ENCODE assay signal across 23 cellular contexts in the genomic region with DNA sequence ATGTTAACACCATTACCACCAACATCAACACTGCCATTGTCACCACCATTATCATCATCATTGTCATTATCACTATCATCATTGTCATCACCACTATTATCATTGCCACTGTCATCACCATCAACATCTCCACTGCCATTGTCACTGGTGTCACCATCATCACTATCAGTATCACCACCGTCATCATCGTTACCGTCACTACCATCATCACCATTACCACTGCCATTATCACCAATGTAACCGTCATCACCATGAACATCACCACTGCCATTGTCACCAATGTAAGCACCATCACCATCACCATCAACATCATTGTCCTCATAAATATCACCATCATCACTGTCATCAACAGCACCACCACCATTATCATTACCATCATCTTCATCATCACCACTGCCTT.
A peak's percentile ranks its signal among the peaks of the same experiment; 100 is the strongest.
DNase-seq lines count a peak whose midpoint lies in the region; ATAC-seq, FAIRE-seq and TF ChIP-seq lines count a peak whose summit lies in the region.
"Had no signal": no experiment of that assay in that cellular context is flagged by ENCODE, and none has a peak within 500 bp of the region (broad histone marks: within the 10 kb centered on the region; RNA-seq: fewer than 3 reads in every experiment).

No MANE protein-coding gene starts in this region.

- H3K36me3 ChIP-seq in HepG2 (replicated peaks in 1 of 2; ENCODE audit: control insufficient read depth in 1 of 2, insufficient read depth in 2 of 2, low read length in 2 of 2) (no peaks in the 10 kb centered on the region), right lobe of liver (no peaks in the 10 kb centered on the region), bronchial epithelial cell (ENCODE audit: control insufficient read depth, insufficient read depth, low read length) (no peaks in the 10 kb centered on the region)
- H3K36me3 ChIP-seq: BLaER1 treated with 17β-estradiol and CSF1 and Interleukin-3, amounts not matched to agents 10 nM and 100 nM had no signal

- H3K27ac ChIP-seq in HepG2 (ENCODE audit: extremely low read length, insufficient read depth, low read length), result no peak overlapping the region
- H3K27ac ChIP-seq in right lobe of liver, result no peak overlapping the region
- H3K27ac ChIP-seq: 22Rv1; A549; BLaER1 treated with 17β-estradiol and CSF1 and Interleukin-3, amounts not matched to agents 10 nM and 100 nM; C4-2B had no signal

- H3K9ac ChIP-seq in HepG2 (ENCODE audit: insufficient read depth, low read depth, low read length), result no peak overlapping the region
- H3K9ac ChIP-seq: BLaER1 treated with 17β-estradiol and CSF1 and Interleukin-3, amounts not matched to agents 10 nM and 100 nM had no signal

- DNase-seq in HepG2 (ENCODE audit: low spot score), result no peak
- DNase-seq in right lobe of liver, result no peak
- DNase-seq in bronchial epithelial cell (ENCODE audit: low read depth), result no peak
- no peak for DNase-seq in cortex of kidney (lab: John Stamatoyannopoulos, UW)
- no peak for DNase-seq in amygdala (lab: John Stamatoyannopoulos, UW)
- DNase-seq: AML-193; CD4-positive, alpha-beta T cell; CD8-positive, alpha-beta T cell; COR-L47; DMS 273 treated with DMSO at 0.1 percent for 48 hours; DMS153; DMS53; DMS79; DND-41; EL; GDM1 had no signal

- TF ChIP-seq CTCF in HepG2 (CRISPR knock-in tag; IDR thresholded peaks at IDR 0.05), result no peak
- no peak for TF ChIP-seq CTCF in right lobe of liver (IDR thresholded peaks at IDR 0.05)
- TF ChIP-seq CTCF in bronchial epithelial cell (IDR thresholded peaks at IDR 0.05; ENCODE audit: insufficient read depth, low read length, severe bottlenecking), result no peak

- H4K20me1 ChIP-seq in HepG2 (ENCODE audit: insufficient read depth, low read length), result no peaks in the 10 kb centered on the region
- H4K20me1 ChIP-seq: BLaER1 treated with 17β-estradiol and CSF1 and Interleukin-3, amounts not matched to agents 10 nM and 100 nM had no signal

- no TSS peak for BruUV-seq in HepG2 (replicated peaks; lab: Mats Ljungman, UMichigan)

- POLR2A ChIA-PET in HepG2 (lab: Yijun Ruan, JAX), result no interaction called here

- TF ChIP-seq POLR2A in HepG2 (IDR thresholded peaks at IDR 0.05; ENCODE audit: insufficient read depth in 1 of 2, low read depth in 2 of 2, low read length in 2 of 2) (no peak), right lobe of liver (IDR thresholded peaks at IDR 0.05) (no peak)

- H3K9me3 ChIP-seq in HepG2 (ENCODE audit: low read length), result no peaks in the 10 kb centered on the region
- H3K9me3 ChIP-seq in right lobe of liver, result no peaks in the 10 kb centered on the region
- H3K9me3 ChIP-seq: A549; BLaER1 treated with 17β-estradiol and CSF1 and Interleukin-3, amounts not matched to agents 10 nM and 100 nM had no signal

- no peak overlapping the region for H3K4me2 ChIP-seq in HepG2 (ENCODE audit: low read depth, low read length)
- H3K4me2 ChIP-seq: A549; BLaER1 treated with 17β-estradiol and CSF1 and Interleukin-3, amounts not matched to agents 10 nM and 100 nM had no signal

- no peak for ATAC-seq in HepG2
- ATAC-seq in right lobe of liver, result no peak
- ATAC-seq: A549; CD8-positive, alpha-beta T cell; GM12878 had no signal

- CTCF ChIA-PET in HepG2 (lab: Yijun Ruan, JAX; ENCODE audit: low intra/inter-chr PET ratio, low total read pairs), result no interaction called here

- H2AFZ ChIP-seq in HepG2 (ENCODE audit: low read length), result no peak overlapping the region

- no peak overlapping the region for H3K4me3 ChIP-seq in HepG2 (replicated peaks in 1 of 3; ENCODE audit: insufficient read depth in 1 of 3, low read depth in 2 of 3, low read length in 3 of 3)
- no peak overlapping the region for H3K4me3 ChIP-seq in right lobe of liver
- H3K4me3 ChIP-seq in bronchial epithelial cell (ENCODE audit: low read depth, low read length), result no peak overlapping the region
- H3K4me3 ChIP-seq: A549; BLaER1 treated with 17β-estradiol and CSF1 and Interleukin-3, amounts not matched to agents 10 nM and 100 nM; GM12878 had no signal

- TF ChIP-seq RAD21 in HepG2 (CRISPR knock-in tag; IDR thresholded peaks at IDR 0.05), result no peak

- no peaks in the 10 kb centered on the region for H3K79me2 ChIP-seq in HepG2 (ENCODE audit: insufficient read depth, low read length)

- H3K4me1 ChIP-seq in HepG2 (ENCODE audit: insufficient read depth, low read length), result no peaks in the 10 kb centered on the region
- H3K4me1 ChIP-seq in right lobe of liver, result no peaks in the 10 kb centered on the region
- H3K4me1 ChIP-seq: A549 had no signal

- TF ChIP-seq EP300 in HepG2 (IDR thresholded peaks at IDR 0.05; ENCODE audit: low read depth in 2 of 2, low read length in 2 of 2) (no peak), HepG2 (CRISPR knock-in tag; IDR thresholded peaks at IDR 0.05; ENCODE audit: borderline replicate concordance) (no peak)

- 51% methylated on average over 4 of the region's 4 CpGs for WGBS in HepG2 (ENCODE audit: low lambda C conversion rate)
- WGBS in right lobe of liver (ENCODE audit: insufficient coverage, low coverage, low lambda C conversion rate, missing lambda C conversion rate), result 85% methylated on average over 4 of the region's 4 CpGs

- in situ Hi-C loops in HepG2 (cut with HindIII; ENCODE audit: extremely low pct_ligation_motif_present, low pct_unique_long_range_greater_than_20kb), result no loop called here

- H3K27me3 ChIP-seq in HepG2 (ENCODE audit: control insufficient read depth in 1 of 2, insufficient read depth in 2 of 2, low read length in 2 of 2), result no peaks in the 10 kb centered on the region
- H3K27me3 ChIP-seq in right lobe of liver, result no peaks in the 10 kb centered on the region
- H3K27me3 ChIP-seq in bronchial epithelial cell (ENCODE audit: control insufficient read depth, insufficient read depth, low read length), result no peaks in the 10 kb centered on the region
- H3K27me3 ChIP-seq: BLaER1 treated with 17β-estradiol and CSF1 and Interleukin-3, amounts not matched to agents 10 nM and 100 nM had no signal

- FAIRE-seq in HepG2 (lab: Jason Lieb, UNC) (no peak), bronchial epithelial cell (lab: Jason Lieb, UNC) (peak; percentile 7)
- FAIRE-seq: A549, GM12878, GM12892, GM18507 had no signal

- intact Hi-C loops in HepG2 (cut with micrococcal nuclease; ENCODE audit: unreplicated experiment), result no loop called here
- intact Hi-C loops in right lobe of liver (cut with DNase I), result no loop called here

TF ChIP-seq in HepG2, 621 proteins besides CTCF, POLR2A, EP300 and RAD21 (continues in another document):
- TF ChIP-seq ZNF619 (CRISPR knock-in tag; IDR thresholded peaks at IDR 0.05) (no peak), BCL6 (CRISPR knock-in tag; IDR thresholded peaks at IDR 0.05) (no peak), SUZ12 (IDR thresholded peaks at IDR 0.05; ENCODE audit: low read depth, low read length) (no peak), CBX5 (CRISPR knock-in tag; IDR thresholded peaks at IDR 0.05; ENCODE audit: borderline replicate concordance) (no peak)
- TF ChIP-seq, protein P1, sequence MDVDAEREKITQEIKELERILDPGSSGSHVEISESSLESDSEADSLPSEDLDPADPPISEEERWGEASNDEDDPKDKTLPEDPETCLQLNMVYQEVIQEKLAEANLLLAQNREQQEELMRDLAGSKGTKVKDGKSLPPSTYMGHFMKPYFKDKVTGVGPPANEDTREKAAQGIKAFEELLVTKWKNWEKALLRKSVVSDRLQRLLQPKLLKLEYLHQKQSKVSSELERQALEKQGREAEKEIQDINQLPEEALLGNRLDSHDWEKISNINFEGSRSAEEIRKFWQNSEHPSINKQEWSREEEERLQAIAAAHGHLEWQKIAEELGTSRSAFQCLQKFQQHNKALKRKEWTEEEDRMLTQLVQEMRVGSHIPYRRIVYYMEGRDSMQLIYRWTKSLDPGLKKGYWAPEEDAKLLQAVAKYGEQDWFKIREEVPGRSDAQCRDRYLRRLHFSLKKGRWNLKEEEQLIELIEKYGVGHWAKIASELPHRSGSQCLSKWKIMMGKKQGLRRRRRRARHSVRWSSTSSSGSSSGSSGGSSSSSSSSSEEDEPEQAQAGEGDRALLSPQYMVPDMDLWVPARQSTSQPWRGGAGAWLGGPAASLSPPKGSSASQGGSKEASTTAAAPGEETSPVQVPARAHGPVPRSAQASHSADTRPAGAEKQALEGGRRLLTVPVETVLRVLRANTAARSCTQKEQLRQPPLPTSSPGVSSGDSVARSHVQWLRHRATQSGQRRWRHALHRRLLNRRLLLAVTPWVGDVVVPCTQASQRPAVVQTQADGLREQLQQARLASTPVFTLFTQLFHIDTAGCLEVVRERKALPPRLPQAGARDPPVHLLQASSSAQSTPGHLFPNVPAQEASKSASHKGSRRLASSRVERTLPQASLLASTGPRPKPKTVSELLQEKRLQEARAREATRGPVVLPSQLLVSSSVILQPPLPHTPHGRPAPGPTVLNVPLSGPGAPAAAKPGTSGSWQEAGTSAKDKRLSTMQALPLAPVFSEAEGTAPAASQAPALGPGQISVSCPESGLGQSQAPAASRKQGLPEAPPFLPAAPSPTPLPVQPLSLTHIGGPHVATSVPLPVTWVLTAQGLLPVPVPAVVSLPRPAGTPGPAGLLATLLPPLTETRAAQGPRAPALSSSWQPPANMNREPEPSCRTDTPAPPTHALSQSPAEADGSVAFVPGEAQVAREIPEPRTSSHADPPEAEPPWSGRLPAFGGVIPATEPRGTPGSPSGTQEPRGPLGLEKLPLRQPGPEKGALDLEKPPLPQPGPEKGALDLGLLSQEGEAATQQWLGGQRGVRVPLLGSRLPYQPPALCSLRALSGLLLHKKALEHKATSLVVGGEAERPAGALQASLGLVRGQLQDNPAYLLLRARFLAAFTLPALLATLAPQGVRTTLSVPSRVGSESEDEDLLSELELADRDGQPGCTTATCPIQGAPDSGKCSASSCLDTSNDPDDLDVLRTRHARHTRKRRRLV (CRISPR knock-in tag; IDR thresholded peaks at IDR 0.05), result no peak
